8 cellular contexts compared by ENCODE assay signal in genomic region chr9:91193658-91194391, GRCh38.
DNase-seq lines count a peak whose midpoint lies in the region; ATAC-seq and TF ChIP-seq lines count a peak whose summit lies in the region.

No MANE protein-coding gene starts in this region.

- peak overlapping the region; percentile 100 for H3K27ac ChIP-seq in SK-N-MC
- peak overlapping the region; percentile 92 to 97 for H3K27ac ChIP-seq in testis

- H3K9me3 ChIP-seq in SK-N-MC (ENCODE audit: low read depth, low read length) (no peaks in the 10 kb centered on the region), testis (no peaks in the 10 kb centered on the region)

- H3K27ac Mint-ChIP-seq in CD14-positive monocyte (peak overlapping the region; percentile 93 to 99 (median 97)), osteocyte (ENCODE audit: unreplicated experiment) (peak overlapping the region; percentile 94)
- H3K27ac Mint-ChIP-seq in activated naive CD4-positive, alpha-beta T cell treated with anti-CD3 and anti-CD28 coated beads, Interleukin-2, amount 50 U/mL, for 24 hours = peak overlapping the region; percentile 99

- peak; percentile 59 for ATAC-seq in GM19438 (IDR thresholded peaks at IDR 0.05; ENCODE audit: low read depth, unreplicated experiment)

- H3K27me3 Mint-ChIP-seq in CD14-positive monocyte (ENCODE audit: low read depth in 3 of 3) = peaks cover 0 to 1% (median 0%) of the 10 kb centered on the region in 3 donors
- no peaks in the 10 kb centered on the region for H3K27me3 Mint-ChIP-seq in activated naive CD4-positive, alpha-beta T cell treated with anti-CD3 and anti-CD28 coated beads, Interleukin-2, amount 50 U/mL, for 24 hours
- H3K27me3 Mint-ChIP-seq in osteocyte (ENCODE audit: unreplicated experiment) = no peaks in the 10 kb centered on the region

- DNase-seq in CD14-positive monocyte (ENCODE audit: low spot score) (peak; percentile 66), HT-29 (ENCODE audit: low spot score) (peak; percentile 84), SK-N-MC (ENCODE audit: low read depth, low spot score) (no peak), head of caudate nucleus (peak; percentile 32 to 84 (median 70)), osteocyte (ENCODE audit: extremely low spot score, unreplicated experiment) (peak; percentile 84), testis (peak; percentile 81)

- H3K27me3 ChIP-seq in testis = no peaks in the 10 kb centered on the region

- H3K36me3 Mint-ChIP-seq in CD14-positive monocyte (peaks cover 3 to 4% of the 10 kb centered on the region in 2 donors), osteocyte (ENCODE audit: unreplicated experiment) (no peaks in the 10 kb centered on the region)
- H3K36me3 Mint-ChIP-seq in activated naive CD4-positive, alpha-beta T cell treated with anti-CD3 and anti-CD28 coated beads, Interleukin-2, amount 50 U/mL, for 24 hours = peaks cover 2% of the 10 kb centered on the region

- TF ChIP-seq CTCF in CD14-positive monocyte (IDR thresholded peaks at IDR 0.05) (no peak), osteocyte (IDR thresholded peaks at IDR 0.05) (no peak), testis (IDR thresholded peaks at IDR 0.05) (no peak)

- 2 to 5% methylated on average over 37 to 52 of the region's 52 CpGs for WGBS in testis, 2 donors

- intact Hi-C loops in CD14-positive monocyte (cut with micrococcal nuclease) (loop anchor here (1.0 to 10.0 kb wide), 10 partner anchors 29 to 228 kb away; partner anchors contain the start of gene NFIL3 (in 1 of the 2)), head of caudate nucleus (cut with DNase I) (loop anchor here (5.0 kb wide), 1 partner anchor 228 kb away; the partner anchor contains the start of gene NFIL3), testis (cut with DNase I; ENCODE audit: low total_unique reads) (loop anchor here (5.0 kb wide), 1 partner anchor 77 kb away; no protein-coding TSS in a partner anchor)

- H3K4me1 ChIP-seq in testis = peaks cover 25% of the 10 kb centered on the region

- H3K36me3 ChIP-seq in SK-N-MC (ENCODE audit: insufficient read depth, low read length) (no peaks in the 10 kb centered on the region), testis (ENCODE audit: low read depth, missing control alignments) (no peaks in the 10 kb centered on the region)

- peak overlapping the region; percentile 79 to 92 for H3K4me3 Mint-ChIP-seq in CD14-positive monocyte
- peak overlapping the region; percentile 89 for H3K4me3 Mint-ChIP-seq in activated naive CD4-positive, alpha-beta T cell treated with anti-CD3 and anti-CD28 coated beads, Interleukin-2, amount 50 U/mL, for 24 hours
- peak overlapping the region; percentile 71 for H3K4me3 Mint-ChIP-seq in osteocyte (ENCODE audit: unreplicated experiment)

- TF ChIP-seq POLR2A in testis (IDR thresholded peaks at IDR 0.05) = no peak

- peak overlapping the region; percentile 99 for H3K9ac ChIP-seq in SK-N-MC (ENCODE audit: insufficient read length)

- H3K4me3 ChIP-seq in SK-N-MC (peak overlapping the region; percentile 81), testis (peak overlapping the region; percentile 47 to 58)

- peaks cover 72% of the 10 kb centered on the region for H3K4me1 Mint-ChIP-seq in CD14-positive monocyte
- H3K4me1 Mint-ChIP-seq in activated naive CD4-positive, alpha-beta T cell treated with anti-CD3 and anti-CD28 coated beads, Interleukin-2, amount 50 U/mL, for 24 hours = peaks cover 30% of the 10 kb centered on the region
- peaks cover 39% of the 10 kb centered on the region for H3K4me1 Mint-ChIP-seq in osteocyte (ENCODE audit: unreplicated experiment)

- H3K9me3 Mint-ChIP-seq in CD14-positive monocyte = peaks cover 2 to 5% (median 3%) of the 10 kb centered on the region in 7 donors
- no peaks in the 10 kb centered on the region for H3K9me3 Mint-ChIP-seq in activated naive CD4-positive, alpha-beta T cell treated with anti-CD3 and anti-CD28 coated beads, Interleukin-2, amount 50 U/mL, for 24 hours
- no peaks in the 10 kb centered on the region for H3K9me3 Mint-ChIP-seq in osteocyte (ENCODE audit: unreplicated experiment)
